ENCODE assay signal across 1 cellular context in genomic region chr20:41277049-41277448, GRCh38.
TF ChIP-seq lines count a peak whose summit lies in the region.

No MANE protein-coding gene starts in this region.

TF ChIP-seq in HepG2, 621 proteins besides CTCF, POLR2A, EP300 and RAD21 (continued from another document):
- TF ChIP-seq ZNF547 (CRISPR knock-in tag; IDR thresholded peaks at IDR 0.05) = no peak
- TF ChIP-seq ZSCAN31 (CRISPR knock-in tag; IDR thresholded peaks at IDR 0.05; ENCODE audit: low read depth) = no peak
- no peak for TF ChIP-seq STAT5B (CRISPR knock-in tag; IDR thresholded peaks at IDR 0.05)
- TF ChIP-seq MYC (CRISPR knock-in tag; IDR thresholded peaks at IDR 0.05; ENCODE audit: borderline replicate concordance) = no peak
- no peak for TF ChIP-seq FOXO1 (CRISPR knock-in tag; IDR thresholded peaks at IDR 0.05)
- peak; percentile 87 for TF ChIP-seq ZNF3 (CRISPR knock-in tag; IDR thresholded peaks at IDR 0.05)
- TF ChIP-seq ZNF562 (CRISPR knock-in tag; IDR thresholded peaks at IDR 0.05; ENCODE audit: borderline replicate concordance) = no peak
- TF ChIP-seq HDAC2 (CRISPR knock-in tag; IDR thresholded peaks at IDR 0.05) = no peak
- no peak for TF ChIP-seq ZNF766 (CRISPR knock-in tag; IDR thresholded peaks at IDR 0.05; ENCODE audit: borderline replicate concordance)
- no peak for TF ChIP-seq ZNF362 (CRISPR knock-in tag; IDR thresholded peaks at IDR 0.05; ENCODE audit: borderline replicate concordance)
- peak; percentile 90 for TF ChIP-seq ZNF121 (CRISPR knock-in tag; IDR thresholded peaks at IDR 0.05)
- no peak for TF ChIP-seq MTA1 (CRISPR knock-in tag; IDR thresholded peaks at IDR 0.05; ENCODE audit: borderline replicate concordance)
